In genomic region chr20:62650551-62651284, GRCh38 we compare ENCODE assay signal across 10 cellular contexts. TPM values are rescaled to one million over a fixed set of nuclear protein-coding genes. Genes with fewer than 3 reads are reported as not detected.
A peak's percentile ranks its signal among the peaks of the same experiment; 100 is the strongest.
DNase-seq lines count a peak whose midpoint lies in the region; ATAC-seq and TF ChIP-seq lines count a peak whose summit lies in the region.
"Had no signal": no experiment of that assay in that cellular context is flagged by ENCODE, and none has a peak within 500 bp of the region (broad histone marks: within the 10 kb centered on the region; RNA-seq: fewer than 3 reads in every experiment).

No MANE protein-coding gene starts in this region.

- H3K36me3 ChIP-seq in liver (ENCODE audit: control insufficient read depth in 4 of 4, insufficient read depth in 3 of 4, low read depth in 1 of 4, low read length in 3 of 4) (no peaks in the 10 kb centered on the region), subcutaneous abdominal adipose tissue (ENCODE audit: control insufficient read depth in 5 of 5, insufficient read depth in 5 of 5, low read length in 5 of 5) (no peaks in the 10 kb centered on the region)

- H3K9me3 Mint-ChIP-seq in activated CD4-positive, alpha-beta T cell treated with anti-CD3 and anti-CD28 coated beads for 36 hours (ENCODE audit: low read depth): no peaks in the 10 kb centered on the region

- peak overlapping the region; percentile 83 for H3K27ac Mint-ChIP-seq in activated CD4-positive, alpha-beta T cell treated with anti-CD3 and anti-CD28 coated beads for 36 hours

- no peaks in the 10 kb centered on the region for H3K9me3 ChIP-seq in liver (ENCODE audit: control insufficient read depth in 4 of 4, low read length in 3 of 4)
- H3K9me3 ChIP-seq in subcutaneous abdominal adipose tissue (ENCODE audit: control insufficient read depth in 5 of 5, low read length in 5 of 5): no peaks in the 10 kb centered on the region
- H3K9me3 ChIP-seq: A549 had no signal

- 92% methylated on average over 24 of the region's 24 CpGs for WGBS in liver

- peak overlapping the region; percentile 65 for H3K4me3 Mint-ChIP-seq in activated CD4-positive, alpha-beta T cell treated with anti-CD3 and anti-CD28 coated beads for 36 hours

- H3K27ac ChIP-seq in VCaP (peak overlapping the region; percentile 97), liver (ENCODE audit: low read depth in 1 of 2, low read length in 2 of 2) (peak overlapping the region; percentile 74 to 92), subcutaneous abdominal adipose tissue (ENCODE audit: low read depth, low read length) (peak overlapping the region; percentile 60)

- H3K4me1 Mint-ChIP-seq in activated CD4-positive, alpha-beta T cell treated with anti-CD3 and anti-CD28 coated beads for 36 hours: peaks cover 35% of the 10 kb centered on the region

- POLR2A ChIA-PET in activated CD4-positive, alpha-beta T cell treated with anti-CD3 and anti-CD28 coated beads for 36 hours (lab: Charles Lee): interaction anchor here (1.7 kb wide), 1 partner anchor 8 kb away, joined by 6 read pairs; the partner anchor contains the start of gene SLCO4A1

- no peak for TF ChIP-seq RAD21 in liver (IDR thresholded peaks at IDR 0.05)

- H3K27me3 Mint-ChIP-seq in activated CD4-positive, alpha-beta T cell treated with anti-CD3 and anti-CD28 coated beads for 36 hours: no peaks in the 10 kb centered on the region

- H3K4me3 ChIP-seq in liver (ENCODE audit: low read depth in 1 of 3, low read length in 3 of 3) (no peak overlapping the region), subcutaneous abdominal adipose tissue (ENCODE audit: low read depth in 1 of 5, low read length in 5 of 5) (peak overlapping the region in 1 of 5 donors; percentile 37), foreskin fibroblast (ENCODE audit: low read depth in 1 of 2, low read length in 2 of 2) (no peak overlapping the region)
- H3K4me3 ChIP-seq: A549 had no signal

- no peak for DNase-seq in activated CD4-positive, alpha-beta T cell treated with anti-CD3 and anti-CD28 coated beads for 36 hours
- no peak for DNase-seq in activated CD4-positive, alpha-beta T cell treated with anti-CD3 and anti-CD28 coated beads for 1 hour
- DNase-seq in foreskin fibroblast: no peak
- no peak for DNase-seq in stimulated activated CD4-positive, alpha-beta T cell treated with anti-CD3 and anti-CD28 coated beads, Interleukin-4, amount 100 ng/mL, for 1 hour
- DNase-seq: nucleus accumbens had no signal

- H3K4me1 ChIP-seq in liver (ENCODE audit: control insufficient read depth in 4 of 4, insufficient read depth in 4 of 4, low read length in 3 of 4) (peaks cover 0 to 17% (median 10%) of the 10 kb centered on the region in 4 donors), subcutaneous abdominal adipose tissue (ENCODE audit: control insufficient read depth in 5 of 5, insufficient read depth in 5 of 5, low read length in 5 of 5) (peaks cover 9 to 62% (median 34%) of the 10 kb centered on the region in 5 donors)

- H3K27me3 ChIP-seq in liver (ENCODE audit: control insufficient read depth in 4 of 4, insufficient read depth in 4 of 4, low read length in 3 of 4): no peaks in the 10 kb centered on the region
- peaks cover 0 to 2% (median 0%) of the 10 kb centered on the region in 5 donors for H3K27me3 ChIP-seq in subcutaneous abdominal adipose tissue (ENCODE audit: control insufficient read depth in 5 of 5, insufficient read depth in 4 of 5, low read length in 5 of 5)

- H3K9ac ChIP-seq in liver (ENCODE audit: low read depth in 1 of 2, low read length in 2 of 2): no peak overlapping the region
- H3K9ac ChIP-seq in subcutaneous abdominal adipose tissue (ENCODE audit: low read length in 5 of 5): no peak overlapping the region

- ATAC-seq in activated CD4-positive, alpha-beta T cell treated with anti-CD3 and anti-CD28 coated beads for 36 hours: peak; percentile 5
- ATAC-seq in GM18502 (IDR thresholded peaks at IDR 0.05; ENCODE audit: poor library complexity, unreplicated experiment): no peak
- ATAC-seq: A549 had no signal

- CTCF ChIA-PET in activated CD4-positive, alpha-beta T cell treated with anti-CD3 and anti-CD28 coated beads for 36 hours (lab: Charles Lee): interaction anchor here (0.7 to 2.0 kb wide), 10 partner anchors 13 to 344 kb away, joined by 3 to 11 read pairs (median 3); no protein-coding TSS in a partner anchor

- H3K36me3 Mint-ChIP-seq in activated CD4-positive, alpha-beta T cell treated with anti-CD3 and anti-CD28 coated beads for 36 hours (ENCODE audit: low read depth): peaks cover 13% of the 10 kb centered on the region

- TF ChIP-seq CTCF in VCaP (conservative IDR thresholded peaks at IDR 0.05): no peak
- TF ChIP-seq CTCF in liver (IDR thresholded peaks at IDR 0.05; ENCODE audit: low read depth, low read length, missing input control): no peak
- no peak for TF ChIP-seq CTCF in foreskin fibroblast (IDR thresholded peaks at IDR 0.05; ENCODE audit: low read depth, low read length)

- intact Hi-C loops in activated CD4-positive, alpha-beta T cell treated with anti-CD3 and anti-CD28 coated beads for 36 hours (cut with DNase I, micrococcal nuclease): loop anchor here (1.0 to 2.0 kb wide), 4 partner anchors 7 to 144 kb away; partner anchors contain the start of gene SLCO4A1 (in 1 of the 2)

TF ChIP-seq in liver, 16 proteins besides CTCF, POLR2A, EP300 and RAD21:
- TF ChIP-seq, protein P1, sequence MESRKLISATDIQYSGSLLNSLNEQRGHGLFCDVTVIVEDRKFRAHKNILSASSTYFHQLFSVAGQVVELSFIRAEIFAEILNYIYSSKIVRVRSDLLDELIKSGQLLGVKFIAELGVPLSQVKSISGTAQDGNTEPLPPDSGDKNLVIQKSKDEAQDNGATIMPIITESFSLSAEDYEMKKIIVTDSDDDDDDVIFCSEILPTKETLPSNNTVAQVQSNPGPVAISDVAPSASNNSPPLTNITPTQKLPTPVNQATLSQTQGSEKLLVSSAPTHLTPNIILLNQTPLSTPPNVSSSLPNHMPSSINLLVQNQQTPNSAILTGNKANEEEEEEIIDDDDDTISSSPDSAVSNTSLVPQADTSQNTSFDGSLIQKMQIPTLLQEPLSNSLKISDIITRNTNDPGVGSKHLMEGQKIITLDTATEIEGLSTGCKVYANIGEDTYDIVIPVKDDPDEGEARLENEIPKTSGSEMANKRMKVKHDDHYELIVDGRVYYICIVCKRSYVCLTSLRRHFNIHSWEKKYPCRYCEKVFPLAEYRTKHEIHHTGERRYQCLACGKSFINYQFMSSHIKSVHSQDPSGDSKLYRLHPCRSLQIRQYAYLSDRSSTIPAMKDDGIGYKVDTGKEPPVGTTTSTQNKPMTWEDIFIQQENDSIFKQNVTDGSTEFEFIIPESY (IDR thresholded peaks at IDR 0.05): no peak
- no peak for TF ChIP-seq HNF4A (conservative IDR thresholded peaks at IDR 0.05)
- TF ChIP-seq SP1 (IDR thresholded peaks at IDR 0.05): no peak
- TF ChIP-seq, protein P2, sequence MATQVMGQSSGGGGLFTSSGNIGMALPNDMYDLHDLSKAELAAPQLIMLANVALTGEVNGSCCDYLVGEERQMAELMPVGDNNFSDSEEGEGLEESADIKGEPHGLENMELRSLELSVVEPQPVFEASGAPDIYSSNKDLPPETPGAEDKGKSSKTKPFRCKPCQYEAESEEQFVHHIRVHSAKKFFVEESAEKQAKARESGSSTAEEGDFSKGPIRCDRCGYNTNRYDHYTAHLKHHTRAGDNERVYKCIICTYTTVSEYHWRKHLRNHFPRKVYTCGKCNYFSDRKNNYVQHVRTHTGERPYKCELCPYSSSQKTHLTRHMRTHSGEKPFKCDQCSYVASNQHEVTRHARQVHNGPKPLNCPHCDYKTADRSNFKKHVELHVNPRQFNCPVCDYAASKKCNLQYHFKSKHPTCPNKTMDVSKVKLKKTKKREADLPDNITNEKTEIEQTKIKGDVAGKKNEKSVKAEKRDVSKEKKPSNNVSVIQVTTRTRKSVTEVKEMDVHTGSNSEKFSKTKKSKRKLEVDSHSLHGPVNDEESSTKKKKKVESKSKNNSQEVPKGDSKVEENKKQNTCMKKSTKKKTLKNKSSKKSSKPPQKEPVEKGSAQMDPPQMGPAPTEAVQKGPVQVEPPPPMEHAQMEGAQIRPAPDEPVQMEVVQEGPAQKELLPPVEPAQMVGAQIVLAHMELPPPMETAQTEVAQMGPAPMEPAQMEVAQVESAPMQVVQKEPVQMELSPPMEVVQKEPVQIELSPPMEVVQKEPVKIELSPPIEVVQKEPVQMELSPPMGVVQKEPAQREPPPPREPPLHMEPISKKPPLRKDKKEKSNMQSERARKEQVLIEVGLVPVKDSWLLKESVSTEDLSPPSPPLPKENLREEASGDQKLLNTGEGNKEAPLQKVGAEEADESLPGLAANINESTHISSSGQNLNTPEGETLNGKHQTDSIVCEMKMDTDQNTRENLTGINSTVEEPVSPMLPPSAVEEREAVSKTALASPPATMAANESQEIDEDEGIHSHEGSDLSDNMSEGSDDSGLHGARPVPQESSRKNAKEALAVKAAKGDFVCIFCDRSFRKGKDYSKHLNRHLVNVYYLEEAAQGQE (IDR thresholded peaks at IDR 0.05): no peak
- no peak for TF ChIP-seq FOXA2 (IDR thresholded peaks at IDR 0.05)
- no peak for TF ChIP-seq HNF4G (IDR thresholded peaks at IDR 0.05)
- TF ChIP-seq JUND (IDR thresholded peaks at IDR 0.05): no peak
- no peak for TF ChIP-seq FOXA1 (IDR thresholded peaks at IDR 0.05)
- no peak for TF ChIP-seq YY1 (IDR thresholded peaks at IDR 0.05)
- TF ChIP-seq, protein P3, sequence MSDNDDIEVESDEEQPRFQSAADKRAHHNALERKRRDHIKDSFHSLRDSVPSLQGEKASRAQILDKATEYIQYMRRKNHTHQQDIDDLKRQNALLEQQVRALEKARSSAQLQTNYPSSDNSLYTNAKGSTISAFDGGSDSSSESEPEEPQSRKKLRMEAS (IDR thresholded peaks at IDR 0.05): no peak
- no peak for TF ChIP-seq ATF3 (IDR thresholded peaks at IDR 0.05)

RNA-seq across cellular contexts. Expression of gene SLCO4A1, which starts 8.4 kb away (rescaled TPM):
- total RNA-seq in activated CD4-positive, alpha-beta T cell treated with anti-CD3 and anti-CD28 coated beads for 36 hours: 10 to 100 TPM; 40.5 to 43.4 TPM
- total RNA-seq in liver: 1 to 10 TPM; 1.7 to 3.5 TPM
- 1 to 10 TPM; 1.3 to 4.3 TPM for polyA plus RNA-seq in liver

RNA-seq across cellular contexts. Expression of gene NTSR1, which starts 57.9 kb away (rescaled TPM):
- total RNA-seq in activated CD4-positive, alpha-beta T cell treated with anti-CD3 and anti-CD28 coated beads for 36 hours: under 1 TPM; 0.07 to 0.14 TPM
- total RNA-seq in liver: under 1 TPM; 0.08 to 0.33 TPM
- polyA plus RNA-seq in liver: under 1 TPM in 1 of 2 donors, not detected in 1; 0.03 TPM

Comparison
In these comparisons a context has a peak if more than half of its experiments do, and no peak if none do; other contexts are left out.
1. RNA of gene SLCO4A1, which starts 8.4 kb away (total RNA-seq): 40.5 to 43.4 TPM in activated CD4-positive, alpha-beta T cell treated with anti-CD3 and anti-CD28 coated beads for 36 hours; 1.7 to 3.5 TPM in liver; every median in the first group is over 4 times any median in the second.
2. Peak in every context shown above with its lines, with median percentiles within 50 percentile points of each other: H3K27ac ChIP-seq.